Comparison of ENCODE assay signal across 30 cellular contexts in genomic region chr16:29968205-29968604, GRCh38.
"Had no signal": no experiment of that assay in that cellular context is flagged by ENCODE, and none has a peak within 500 bp of the region (broad histone marks: within the 10 kb centered on the region; RNA-seq: fewer than 3 reads in every experiment).

No MANE protein-coding gene starts in this region.

- H3K27me3 ChIP-seq: ovary, spleen, suprapubic skin, testis, tibial artery, transverse colon, upper lobe of right lung, uterus had no signal

- H2AFZ ChIP-seq: neural progenitor cell, parathyroid adenoma had no signal

- H3K4me2 ChIP-seq: neural progenitor cell, smooth muscle cell had no signal

- H3K4me1 ChIP-seq: neural progenitor cell, parathyroid adenoma, uterus had no signal

- H3K4me3 Mint-ChIP-seq: natural killer cell; nephron; neural progenitor cell; stimulated activated memory B cell treated with anti-CD40 and anti-IgM and Interleukin-4, amounts not matched to agents 10 μg/mL and 1 μg/mL and 100 μg/mL, for 72 hours; stimulated activated naive CD8-positive, alpha-beta T cell treated with anti-CD3 and anti-CD28 coated beads, Interleukin-15, amount 100 ng/mL, for 72 hours; type B pancreatic cell had no signal

- DNase-seq: natural killer cell; occipital lobe; psoas muscle; right cardiac atrium; spleen; stimulated activated CD4-positive, alpha-beta T cell treated with anti-CD3 and anti-CD28 coated beads, Interleukin-12 subunit alpha, Interleukin-12 subunit beta, amount 100 ng/mL, for 4 hours; stimulated activated CD4-positive, alpha-beta T cell treated with anti-CD3 and anti-CD28 coated beads, Interleukin-1b, Interleukin-23, amount 100 ng/mL, for 48 hours; stimulated activated CD4-positive, alpha-beta T cell treated with anti-CD3 and anti-CD28 coated beads, Interleukin-4, amount 100 ng/mL, for 1 hour; stimulated activated CD4-positive, alpha-beta T cell treated with anti-CD3 and anti-CD28 coated beads, Interleukin-4, amount 100 ng/mL, for 4 hours; stimulated activated CD8-positive, alpha-beta memory T cell treated with anti-CD3 and anti-CD28 coated beads, Interleukin-4, amount 100 ng/mL, for 48 hours; stimulated activated naive CD4-positive, alpha-beta T cell; stimulated activated naive CD8-positive, alpha-beta T cell treated with anti-CD3 and anti-CD28 coated beads, Interleukin-15, amount 100 ng/mL, for 72 hours; stimulated activated naive CD8-positive, alpha-beta T cell treated with anti-CD3 and anti-CD28 coated beads, Interleukin-15, Interleukin-2, amounts not matched to agents 100 U/mL and 50 U/mL, for 24 hours; substantia nigra; testis; transverse colon; upper lobe of right lung; uterus had no signal

- H3K9ac ChIP-seq: neural progenitor cell, parathyroid adenoma had no signal

- H3K27ac ChIP-seq: neural progenitor cell, ovary, parathyroid adenoma, psoas muscle, skin epidermis, spleen, suprapubic skin, testis, tibial artery, transverse colon, upper lobe of right lung, uterus had no signal

- H3K9me3 Mint-ChIP-seq: natural killer cell; stimulated activated memory B cell treated with anti-CD40 and anti-IgM and Interleukin-4, amounts not matched to agents 10 μg/mL and 1 μg/mL and 100 μg/mL, for 72 hours had no signal

- H3K4me3 ChIP-seq: neural progenitor cell, ovary, psoas muscle, skin epidermis, smooth muscle cell, spleen, suprapubic skin, testis, tibial artery, transverse colon, upper lobe of right lung, uterus had no signal

- H3K27me3 Mint-ChIP-seq: progenitor cell of endocrine pancreas; stimulated activated memory B cell treated with anti-CD40 and anti-IgM and Interleukin-4, amounts not matched to agents 10 μg/mL and 1 μg/mL and 100 μg/mL, for 72 hours; stimulated activated naive CD8-positive, alpha-beta T cell treated with anti-CD3 and anti-CD28 coated beads, Interleukin-15, amount 100 ng/mL, for 72 hours; type B pancreatic cell had no signal

- H3K9me3 ChIP-seq: ovary, psoas muscle, spleen, suprapubic skin, testis, tibial artery, transverse colon, upper lobe of right lung, uterus had no signal

- H3K4me1 Mint-ChIP-seq: nephron had no signal

- H3K27ac Mint-ChIP-seq: natural killer cell; nephron; neural progenitor cell; progenitor cell of endocrine pancreas; stimulated activated memory B cell treated with anti-CD40 and anti-IgM and Interleukin-4, amounts not matched to agents 10 μg/mL and 1 μg/mL and 100 μg/mL, for 72 hours; type B pancreatic cell had no signal

- ATAC-seq: natural killer cell; psoas muscle; right cardiac atrium; sciatic nerve; stimulated activated memory B cell treated with anti-CD40 and anti-IgM and Interleukin-4, amounts not matched to agents 10 μg/mL and 1 μg/mL and 100 μg/mL, for 72 hours; stimulated activated naive CD8-positive, alpha-beta T cell treated with anti-CD3 and anti-CD28 coated beads, Interleukin-15, amount 100 ng/mL, for 72 hours; stimulated activated naive CD8-positive, alpha-beta T cell treated with anti-CD3 and anti-CD28 coated beads, Interleukin-15, Interleukin-2, amounts not matched to agents 100 U/mL and 50 U/mL, for 24 hours; upper lobe of right lung had no signal

- H3K79me2 ChIP-seq: parathyroid adenoma had no signal

- H3K36me3 ChIP-seq: ovary, uterus had no signal
